11 cellular contexts compared by ENCODE assay signal in the genomic region with DNA sequence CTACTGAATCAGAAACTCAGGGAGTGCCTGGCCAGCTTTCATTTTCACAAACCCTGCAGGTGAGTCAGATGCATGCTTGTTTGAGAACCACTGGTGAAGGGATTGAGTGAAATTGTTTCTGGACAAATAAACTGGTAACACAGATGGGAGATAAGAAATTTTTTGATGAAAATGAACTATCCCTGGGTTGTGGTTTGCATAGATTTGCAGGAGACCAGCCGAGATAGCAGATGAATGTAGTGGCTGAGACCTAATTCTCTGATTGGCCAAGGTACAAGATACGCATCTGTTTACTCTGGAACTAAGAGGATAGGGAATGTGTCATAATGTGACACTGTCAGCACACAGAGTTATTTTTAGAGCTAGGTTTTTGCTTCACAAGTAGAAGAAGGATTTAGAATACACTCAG.
DNase-seq lines count a peak whose midpoint lies in the region; ATAC-seq, FAIRE-seq and TF ChIP-seq lines count a peak whose summit lies in the region.
"Had no signal": no experiment of that assay in that cellular context is flagged by ENCODE, and none has a peak within 500 bp of the region (broad histone marks: within the 10 kb centered on the region; RNA-seq: fewer than 3 reads in every experiment).

No MANE protein-coding gene starts in this region.

- peak in 3 of 4 donors; percentile 23 to 76 (median 73) for ATAC-seq in pancreas
- ATAC-seq in HG03521 (IDR thresholded peaks at IDR 0.05; ENCODE audit: unreplicated experiment), result no peak
- no peak for ATAC-seq in HG03432 (IDR thresholded peaks at IDR 0.05; ENCODE audit: unreplicated experiment)

- no peak overlapping the region for H3K27ac ChIP-seq in pancreas

- DNase-seq in NCI-H1092 treated with DMSO at 0.1 percent for 48 hours (lab: John Stamatoyannopoulos, UW) (peak; percentile 66), NCI-H1092 (lab: John Stamatoyannopoulos, UW) (no peak), NCI-H128 (lab: John Stamatoyannopoulos, UW; ENCODE audit: unreplicated experiment) (peak; percentile 2), T47D (ENCODE audit: low read depth in 1 of 2, low spot score in 1 of 2) (peak; percentile 12 to 97), pancreas (no peak), ureter (ENCODE audit: low spot score) (no peak)
- DNase-seq: activated T-cell treated with anti-CD3 and anti-CD28 coated beads, Interleukin-2, amount 50 U/mL, for 24 hours; NCI-H524 treated with DMSO at 0.1 percent for 48 hours; stimulated activated CD4-positive, alpha-beta T cell treated with anti-CD3 and anti-CD28 coated beads, Interleukin-2, amount 100 ng/mL, for 24 hours had no signal

- H3K36me3 ChIP-seq in pancreas, result no peaks in the 10 kb centered on the region

- no peaks in the 10 kb centered on the region for H3K9me3 ChIP-seq in pancreas

- in situ Hi-C loops in T47D (cut with HindIII; ENCODE audit: low pct_unique_long_range_greater_than_20kb, low sequenced_read_pairs), result no loop called here

- no peaks in the 10 kb centered on the region for H3K27me3 ChIP-seq in pancreas

- TF ChIP-seq CTCF in pancreas (IDR thresholded peaks at IDR 0.05), result no peak

- intact Hi-C loops in pancreas (cut with DNase I), result no loop called here

- WGBS in pancreas, 2 donors, result 31 to 32% methylated on average over 2 of the region's 2 CpGs

- no peaks in the 10 kb centered on the region for H3K4me1 ChIP-seq in pancreas

- H3K4me3 ChIP-seq in pancreas, result no peak overlapping the region

- no peak for FAIRE-seq in pancreas (lab: Jason Lieb, UNC)

Comparison
In these comparisons a context has a peak if more than half of its experiments do, and no peak if none do; other contexts are left out.
1. DNase-seq: peak in NCI-H1092 treated with DMSO at 0.1 percent for 48 hours (single experiment), NCI-H128 (single experiment) and T47D (2 of 2); none in NCI-H1092 (single experiment), pancreas (0 of 6) and ureter (single experiment).
2. ATAC-seq: peak in pancreas (3 of 4); none in HG03521 (single experiment) and HG03432 (single experiment).